17 cellular contexts compared by ENCODE assay signal in genomic region chr17:62617894-62618472, GRCh38. TPM values are rescaled to one million over a fixed set of nuclear protein-coding genes. Genes with fewer than 3 reads are reported as not detected.
DNase-seq lines count a peak whose midpoint lies in the region; ATAC-seq and TF ChIP-seq lines count a peak whose summit lies in the region.
"Had no signal": no experiment of that assay in that cellular context is flagged by ENCODE, and none has a peak within 500 bp of the region (broad histone marks: within the 10 kb centered on the region; RNA-seq: fewer than 3 reads in every experiment).

No MANE protein-coding gene starts in this region.

- H3K9me3 ChIP-seq in RWPE2 (ENCODE audit: severe bottlenecking), result no peaks in the 10 kb centered on the region
- H3K9me3 ChIP-seq: vagina had no signal

- DNase-seq in H7, result peak; percentile 18
- no peak for DNase-seq in RWPE2 (ENCODE audit: low spot score)
- DNase-seq in fibroblast of gingiva (ENCODE audit: low read depth), result peak; percentile 78
- DNase-seq in middle frontal gyrus (ENCODE audit: extremely low spot score, low spot score), result no peak
- DNase-seq in activated CD4-positive, alpha-beta T cell treated with anti-CD3 and anti-CD28 coated beads, Interleukin-2, amount 10 ng/mL, durations not matched to agents 7 days and 5 days, result no peak
- DNase-seq: activated CD8-positive, alpha-beta T cell treated with anti-CD3 and anti-CD28 coated beads for 36 hours; activated effector memory CD4-positive, alpha-beta T cell treated with Interleukin-2 at 50 U/mL for 16 hours; erythroblast; NCI-H1105 treated with DMSO at 0.1 percent for 48 hours; NCI-H524 treated with DMSO at 0.1 percent for 48 hours; stimulated activated CD4-positive, alpha-beta T cell treated with anti-CD3 and anti-CD28 coated beads, Interleukin-4, amount 100 ng/mL, for 4 hours; stimulated activated naive CD4-positive, alpha-beta T cell had no signal

- no peaks in the 10 kb centered on the region for H3K27me3 Mint-ChIP-seq in nephron (ENCODE audit: low read depth)
- no peaks in the 10 kb centered on the region for H3K27me3 Mint-ChIP-seq in stimulated activated memory B cell treated with anti-CD40 and anti-IgM and Interleukin-4, amounts not matched to agents 10 μg/mL and 1 μg/mL and 100 μg/mL, for 72 hours
- H3K27me3 Mint-ChIP-seq in activated CD4-positive, alpha-beta T cell treated with anti-CD3 and anti-CD28 coated beads, Interleukin-2, amount 10 ng/mL, durations not matched to agents 7 days and 5 days, result no peaks in the 10 kb centered on the region
- H3K27me3 Mint-ChIP-seq: activated CD8-positive, alpha-beta T cell treated with anti-CD3 and anti-CD28 coated beads for 36 hours; B cell had no signal

- TF ChIP-seq CTCF in RWPE2 (IDR thresholded peaks at IDR 0.05; ENCODE audit: poor library complexity, severe bottlenecking), result no peak
- TF ChIP-seq CTCF in nephron (IDR thresholded peaks at IDR 0.05; ENCODE audit: unreplicated experiment in 3 of 3), result no peak

- no peak overlapping the region for H3K27ac ChIP-seq in RWPE2 (ENCODE audit: poor library complexity, severe bottlenecking)
- H3K27ac ChIP-seq: vagina had no signal

- H3K27me3 ChIP-seq in H7 (ENCODE audit: control insufficient read depth, insufficient read depth, low read length) (no peaks in the 10 kb centered on the region), RWPE2 (ENCODE audit: insufficient read depth, poor library complexity, severe bottlenecking) (no peaks in the 10 kb centered on the region)
- H3K27me3 ChIP-seq: vagina had no signal

- no peaks in the 10 kb centered on the region for H3K4me1 ChIP-seq in RWPE2 (ENCODE audit: insufficient read depth, poor library complexity, severe bottlenecking)
- H3K4me1 ChIP-seq: vagina had no signal

- CTCF ChIA-PET in activated CD4-positive, alpha-beta T cell treated with anti-CD3 and anti-CD28 coated beads, Interleukin-2, amount 10 ng/mL, durations not matched to agents 7 days and 5 days (lab: Charles Lee), result no interaction called here

- H3K9me3 Mint-ChIP-seq in nephron, result no peaks in the 10 kb centered on the region
- no peaks in the 10 kb centered on the region for H3K9me3 Mint-ChIP-seq in stimulated activated memory B cell treated with anti-CD40 and anti-IgM and Interleukin-4, amounts not matched to agents 10 μg/mL and 1 μg/mL and 100 μg/mL, for 72 hours
- no peaks in the 10 kb centered on the region for H3K9me3 Mint-ChIP-seq in activated CD4-positive, alpha-beta T cell treated with anti-CD3 and anti-CD28 coated beads, Interleukin-2, amount 10 ng/mL, durations not matched to agents 7 days and 5 days
- H3K9me3 Mint-ChIP-seq: activated CD8-positive, alpha-beta T cell treated with anti-CD3 and anti-CD28 coated beads for 36 hours had no signal

- peaks cover 55% of the 10 kb centered on the region for H3K4me1 Mint-ChIP-seq in nephron
- no peaks in the 10 kb centered on the region for H3K4me1 Mint-ChIP-seq in stimulated activated memory B cell treated with anti-CD40 and anti-IgM and Interleukin-4, amounts not matched to agents 10 μg/mL and 1 μg/mL and 100 μg/mL, for 72 hours
- no peaks in the 10 kb centered on the region for H3K4me1 Mint-ChIP-seq in activated CD4-positive, alpha-beta T cell treated with anti-CD3 and anti-CD28 coated beads, Interleukin-2, amount 10 ng/mL, durations not matched to agents 7 days and 5 days
- H3K4me1 Mint-ChIP-seq: B cell had no signal

- H3K27ac Mint-ChIP-seq in nephron, result peak overlapping the region; percentile 83 to 93 (median 83)
- H3K27ac Mint-ChIP-seq in stimulated activated memory B cell treated with anti-CD40 and anti-IgM and Interleukin-4, amounts not matched to agents 10 μg/mL and 1 μg/mL and 100 μg/mL, for 72 hours, result no peak overlapping the region
- H3K27ac Mint-ChIP-seq in activated CD4-positive, alpha-beta T cell treated with anti-CD3 and anti-CD28 coated beads, Interleukin-2, amount 10 ng/mL, durations not matched to agents 7 days and 5 days, result no peak overlapping the region
- H3K27ac Mint-ChIP-seq: activated CD8-positive, alpha-beta T cell treated with anti-CD3 and anti-CD28 coated beads for 36 hours; B cell had no signal

- H3K4me3 Mint-ChIP-seq in nephron, result peak overlapping the region in 2 of 3 experiments; percentile 17 to 63
- no peak overlapping the region for H3K4me3 Mint-ChIP-seq in stimulated activated memory B cell treated with anti-CD40 and anti-IgM and Interleukin-4, amounts not matched to agents 10 μg/mL and 1 μg/mL and 100 μg/mL, for 72 hours
- no peak overlapping the region for H3K4me3 Mint-ChIP-seq in activated CD4-positive, alpha-beta T cell treated with anti-CD3 and anti-CD28 coated beads, Interleukin-2, amount 10 ng/mL, durations not matched to agents 7 days and 5 days
- H3K4me3 Mint-ChIP-seq: activated CD8-positive, alpha-beta T cell treated with anti-CD3 and anti-CD28 coated beads for 36 hours; B cell had no signal

- peak; percentile 26; the same call in 1 of the 3 replicates for ATAC-seq in RWPE2 (ENCODE audit: low read depth)
- no peak for ATAC-seq in stimulated activated memory B cell treated with anti-CD40 and anti-IgM and Interleukin-4, amounts not matched to agents 10 μg/mL and 1 μg/mL and 100 μg/mL, for 72 hours
- no peak for ATAC-seq in GM19324 (IDR thresholded peaks at IDR 0.05; ENCODE audit: low FRiP score, unreplicated experiment)
- ATAC-seq: activated CD8-positive, alpha-beta T cell treated with anti-CD3 and anti-CD28 coated beads for 36 hours had no signal

- peaks cover 1% of the 10 kb centered on the region; the same call in 1 of the 2 replicates for H3K36me3 ChIP-seq in H7 (replicated peaks; ENCODE audit: control insufficient read depth, insufficient read depth, low read length)
- H3K36me3 ChIP-seq in RWPE2 (ENCODE audit: low read depth), result peaks cover 12% of the 10 kb centered on the region; the same call in 1 of the 2 replicates
- H3K36me3 ChIP-seq: vagina had no signal

- peaks cover 26% of the 10 kb centered on the region for H3K36me3 Mint-ChIP-seq in nephron (ENCODE audit: low read depth)
- H3K36me3 Mint-ChIP-seq in stimulated activated memory B cell treated with anti-CD40 and anti-IgM and Interleukin-4, amounts not matched to agents 10 μg/mL and 1 μg/mL and 100 μg/mL, for 72 hours, result peaks cover 45% of the 10 kb centered on the region
- H3K36me3 Mint-ChIP-seq in activated CD4-positive, alpha-beta T cell treated with anti-CD3 and anti-CD28 coated beads, Interleukin-2, amount 10 ng/mL, durations not matched to agents 7 days and 5 days (ENCODE audit: low read depth), result peaks cover 11% of the 10 kb centered on the region

- no peak overlapping the region for H3K4me3 ChIP-seq in H7 (ENCODE audit: insufficient read depth, low read depth, low read length)
- no peak overlapping the region for H3K4me3 ChIP-seq in RWPE2 (ENCODE audit: severe bottlenecking)
- H3K4me3 ChIP-seq: vagina had no signal

- POLR2A ChIA-PET in activated CD4-positive, alpha-beta T cell treated with anti-CD3 and anti-CD28 coated beads, Interleukin-2, amount 10 ng/mL, durations not matched to agents 7 days and 5 days (lab: Charles Lee), result no interaction called here

RNA-seq across cellular contexts. Expression of gene MRC2, which starts 9.5 kb away (rescaled TPM):
- 57.8 and 80.5 TPM in 2 replicates for total RNA-seq in H7 (2014; rRNA removed; shearing (Covaris generic))
- total RNA-seq in activated CD4-positive, alpha-beta T cell treated with anti-CD3 and anti-CD28 coated beads, Interleukin-2, amount 10 ng/mL, durations not matched to agents 7 days and 5 days, result 1 to 10 TPM; 4.0 TPM

Comparison
In these comparisons a context has a peak if more than half of its experiments do, and no peak if none do; other contexts are left out.
1. DNase-seq: peak in H7 (single experiment) and fibroblast of gingiva (single experiment); none in RWPE2 (single experiment), middle frontal gyrus (single experiment) and activated CD4-positive, alpha-beta T cell treated with anti-CD3 and anti-CD28 coated beads, Interleukin-2, amount 10 ng/mL, durations not matched to agents 7 days and 5 days (single experiment).
2. H3K27ac Mint-ChIP-seq: peak in nephron (3 of 3); none in stimulated activated memory B cell treated with anti-CD40 and anti-IgM and Interleukin-4, amounts not matched to agents 10 μg/mL and 1 μg/mL and 100 μg/mL, for 72 hours (single experiment) and activated CD4-positive, alpha-beta T cell treated with anti-CD3 and anti-CD28 coated beads, Interleukin-2, amount 10 ng/mL, durations not matched to agents 7 days and 5 days (single experiment).
3. H3K4me3 Mint-ChIP-seq: peak in nephron (2 of 3); none in stimulated activated memory B cell treated with anti-CD40 and anti-IgM and Interleukin-4, amounts not matched to agents 10 μg/mL and 1 μg/mL and 100 μg/mL, for 72 hours (single experiment) and activated CD4-positive, alpha-beta T cell treated with anti-CD3 and anti-CD28 coated beads, Interleukin-2, amount 10 ng/mL, durations not matched to agents 7 days and 5 days (single experiment).
4. RNA of gene MRC2, which starts 9.5 kb away (total RNA-seq): 57.8 to 80.5 TPM in H7; 4.0 TPM in activated CD4-positive, alpha-beta T cell treated with anti-CD3 and anti-CD28 coated beads, Interleukin-2, amount 10 ng/mL, durations not matched to agents 7 days and 5 days; every median in the first group is over 10 times any median in the second.